10 cellular contexts compared by ENCODE assay signal in genomic region chr6:12369781-12370262, GRCh38.
A peak's percentile ranks its signal among the peaks of the same experiment; 100 is the strongest.
DNase-seq lines count a peak whose midpoint lies in the region; ATAC-seq and TF ChIP-seq lines count a peak whose summit lies in the region.
"Had no signal": no experiment of that assay in that cellular context is flagged by ENCODE, and none has a peak within 500 bp of the region (broad histone marks: within the 10 kb centered on the region; RNA-seq: fewer than 3 reads in every experiment).

No MANE protein-coding gene starts in this region.

- ATAC-seq in HG03025 (IDR thresholded peaks at IDR 0.05; ENCODE audit: low FRiP score, unreplicated experiment) (peak; percentile 52), sciatic nerve (no peak)

- H3K27me3 Mint-ChIP-seq in CD14-positive monocyte (ENCODE audit: low read depth in 3 of 3): peaks cover 5 to 25% (median 21%) of the 10 kb centered on the region in 3 donors

- H3K4me1 Mint-ChIP-seq in CD14-positive monocyte: peaks cover 28% of the 10 kb centered on the region
- H3K4me1 Mint-ChIP-seq: activated naive CD4-positive, alpha-beta T cell treated with anti-CD3 and anti-CD28 coated beads, Interleukin-2, amount 50 U/mL, for 24 hours had no signal

- peak; percentile 50 for TF ChIP-seq CTCF in CD14-positive monocyte (IDR thresholded peaks at IDR 0.05)

- peak; percentile 33 for TF ChIP-seq POLR2A in GM19193 (IDR thresholded peaks at IDR 0.05; ENCODE audit: extremely low read depth, insufficient read depth, insufficient read length)

- no peaks in the 10 kb centered on the region for H3K36me3 Mint-ChIP-seq in CD14-positive monocyte
- H3K36me3 Mint-ChIP-seq: activated naive CD4-positive, alpha-beta T cell treated with anti-CD3 and anti-CD28 coated beads, Interleukin-2, amount 50 U/mL, for 24 hours had no signal

- H3K27ac Mint-ChIP-seq in CD14-positive monocyte: peak overlapping the region in 5 of 7 donors; percentile 19 to 89 (median 83)
- H3K27ac Mint-ChIP-seq: activated naive CD4-positive, alpha-beta T cell treated with anti-CD3 and anti-CD28 coated beads, Interleukin-2, amount 50 U/mL, for 24 hours had no signal

- peak overlapping the region in 1 of 2 donors; percentile 70 for H3K4me3 Mint-ChIP-seq in CD14-positive monocyte
- H3K4me3 Mint-ChIP-seq: activated naive CD4-positive, alpha-beta T cell treated with anti-CD3 and anti-CD28 coated beads, Interleukin-2, amount 50 U/mL, for 24 hours had no signal

- peak; percentile 85 for DNase-seq in CD14-positive monocyte (ENCODE audit: low spot score)
- peak; percentile 92 for DNase-seq in SKM-1 (lab: John Stamatoyannopoulos, UW; ENCODE audit: unreplicated experiment)
- DNase-seq in NCI-H2196 (lab: John Stamatoyannopoulos, UW; ENCODE audit: unreplicated experiment): no peak
- no peak for DNase-seq in midbrain (lab: John Stamatoyannopoulos, UW)
- DNase-seq in sciatic nerve (ENCODE audit: low spot score): no peak
- DNase-seq in NCI-H1048 (lab: John Stamatoyannopoulos, UW): no peak
- DNase-seq: occipital lobe had no signal

- no peaks in the 10 kb centered on the region for H3K9me3 Mint-ChIP-seq in CD14-positive monocyte
- H3K9me3 Mint-ChIP-seq: activated naive CD4-positive, alpha-beta T cell treated with anti-CD3 and anti-CD28 coated beads, Interleukin-2, amount 50 U/mL, for 24 hours had no signal

- intact Hi-C loops in CD14-positive monocyte (cut with micrococcal nuclease) (loop anchor here in 1 of 2 donors (10.0 kb wide), 1 partner anchor 105 kb away; no protein-coding TSS in a partner anchor), sciatic nerve (cut with DNase I) (no loop called here)

Comparison
In these comparisons a context has a peak if more than half of its experiments do, and no peak if none do; other contexts are left out.
1. DNase-seq: peak in CD14-positive monocyte (single experiment) and SKM-1 (single experiment); none in NCI-H2196 (single experiment), midbrain (single experiment), sciatic nerve (single experiment) and NCI-H1048 (single experiment).